Comparison of ENCODE assay signal across 23 cellular contexts in genomic region chr4:148813289-148813688, GRCh38.
A peak's percentile ranks its signal among the peaks of the same experiment; 100 is the strongest.
DNase-seq lines count a peak whose midpoint lies in the region; ATAC-seq, FAIRE-seq and TF ChIP-seq lines count a peak whose summit lies in the region.
"Had no signal": no experiment of that assay in that cellular context is flagged by ENCODE, and none has a peak within 500 bp of the region (broad histone marks: within the 10 kb centered on the region; RNA-seq: fewer than 3 reads in every experiment).

No MANE protein-coding gene starts in this region.

- H3K9me3 Mint-ChIP-seq in MCF 10A (ENCODE audit: unreplicated experiment): no peaks in the 10 kb centered on the region

- no peaks in the 10 kb centered on the region for H3K79me1 ChIP-seq in mesenchymal stem cell (replicated peaks; ENCODE audit: low read length, poor library complexity, severe bottlenecking)

- H2BK5ac ChIP-seq in mesenchymal stem cell (ENCODE audit: low read depth, low read length, poor library complexity, severe bottlenecking): no peak overlapping the region

- H3K27me3 ChIP-seq in breast epithelium: no peaks in the 10 kb centered on the region
- H3K27me3 ChIP-seq in GM12878 (replicated peaks in 1 of 2; ENCODE audit: control insufficient read depth in 2 of 2, insufficient read depth in 2 of 2, low read length in 1 of 2): no peaks in the 10 kb centered on the region
- H3K27me3 ChIP-seq in foreskin keratinocyte: no peaks in the 10 kb centered on the region
- no peaks in the 10 kb centered on the region for H3K27me3 ChIP-seq in sigmoid colon
- H3K27me3 ChIP-seq in mesenchymal stem cell (ENCODE audit: control insufficient read depth in 1 of 2, insufficient read depth in 1 of 2, low read length in 2 of 2): no peaks in the 10 kb centered on the region
- H3K27me3 ChIP-seq: BLaER1 had no signal

- TF ChIP-seq EP300 in GM12878 (IDR thresholded peaks at IDR 0.05; ENCODE audit: borderline replicate concordance in 1 of 2, control insufficient read depth in 1 of 2, low read depth in 2 of 2, low read length in 2 of 2) (no peak), sigmoid colon (IDR thresholded peaks at IDR 0.05) (no peak)

- H3K4me2 ChIP-seq in GM12878 (ENCODE audit: control insufficient read depth, insufficient read depth): no peak overlapping the region
- H3K4me2 ChIP-seq in mesenchymal stem cell (ENCODE audit: low read length, poor library complexity, severe bottlenecking): no peak overlapping the region
- H3K4me2 ChIP-seq: A549, BLaER1 had no signal

- H3K4me1 ChIP-seq in breast epithelium (no peaks in the 10 kb centered on the region), GM12878 (ENCODE audit: control insufficient read depth, insufficient read depth, low read length) (no peaks in the 10 kb centered on the region), foreskin keratinocyte (peaks cover 15% of the 10 kb centered on the region), sigmoid colon (no peaks in the 10 kb centered on the region), mesenchymal stem cell (ENCODE audit: control insufficient read depth, insufficient read depth, low read depth, low read length) (no peaks in the 10 kb centered on the region)
- H3K4me1 ChIP-seq: A549, BE2C, BLaER1, Caco-2 had no signal

- POLR2A ChIA-PET in MCF 10A (lab: Yijun Ruan, JAX) (interaction anchor here (0.9 to 2.3 kb wide), 5 partner anchors 10 to 84 kb away, joined by 3 to 6 read pairs (median 5); no protein-coding TSS in a partner anchor), GM12878 (lab: Charles Lee) (no interaction called here)

- H3K4ac ChIP-seq in mesenchymal stem cell (ENCODE audit: low read depth in 1 of 2, low read length in 2 of 2): no peak overlapping the region

- RAD21 ChIA-PET in GM12878 (lab: Charles Lee; ENCODE audit: unreplicated experiment): no interaction called here

- no peak overlapping the region for H2BK120ac ChIP-seq in mesenchymal stem cell (ENCODE audit: low read depth, low read length)

- no peak for TF ChIP-seq RAD21 in GM12878 (IDR thresholded peaks at IDR 0.05; ENCODE audit: insufficient read depth, low read depth, low read length)

- H3K36me3 ChIP-seq in breast epithelium (no peaks in the 10 kb centered on the region), GM12878 (ENCODE audit: control insufficient read depth in 2 of 2, insufficient read depth in 2 of 2, low read length in 1 of 2) (no peaks in the 10 kb centered on the region), sigmoid colon (no peaks in the 10 kb centered on the region), mesenchymal stem cell (ENCODE audit: control insufficient read depth in 1 of 2, insufficient read depth in 2 of 2, low read depth in 1 of 2, low read length in 2 of 2) (no peaks in the 10 kb centered on the region)
- H3K36me3 ChIP-seq: BE2C, BLaER1 had no signal

- no peak overlapping the region for H3K4me3 Mint-ChIP-seq in MCF 10A (ENCODE audit: unreplicated experiment)
- H3K4me3 Mint-ChIP-seq: CD14-positive monocyte; CD4-positive, CD25-positive, alpha-beta regulatory T cell; CD8-positive, alpha-beta T cell had no signal

- no peak for TF ChIP-seq CTCF in breast epithelium (IDR thresholded peaks at IDR 0.05)
- TF ChIP-seq CTCF in MCF 10A (IDR thresholded peaks at IDR 0.05; ENCODE audit: unreplicated experiment): no peak
- TF ChIP-seq CTCF in GM12878 (IDR thresholded peaks at IDR 0.05 in 2 of 3, conservative IDR thresholded peaks at IDR 0.05 in 1 of 3; ENCODE audit: control insufficient read depth in 2 of 3, extremely low read depth in 1 of 3, insufficient read depth in 1 of 3, low read depth in 3 of 3, low read length in 3 of 3): no peak
- no peak for TF ChIP-seq CTCF in foreskin keratinocyte (conservative IDR thresholded peaks at IDR 0.05)
- no peak for TF ChIP-seq CTCF in sigmoid colon (IDR thresholded peaks at IDR 0.05)

- no peak for FAIRE-seq in GM12878 (lab: Jason Lieb, UNC)
- FAIRE-seq: A549, D721Med, G401.6, GM12892, GM19239 had no signal

- H3K4me3 ChIP-seq in breast epithelium (no peak overlapping the region), GM12878 (no peak overlapping the region), sigmoid colon (no peak overlapping the region), mesenchymal stem cell (ENCODE audit: insufficient read depth in 1 of 2, low read depth in 1 of 2, low read length in 2 of 2) (no peak overlapping the region)
- H3K4me3 ChIP-seq: A549, BLaER1 had no signal

- H2AFZ ChIP-seq in GM12878 (ENCODE audit: control insufficient read depth, low read depth, low read length) (no peak overlapping the region), mesenchymal stem cell (ENCODE audit: low read depth, low read length) (no peak overlapping the region)

- H3K18ac ChIP-seq in mesenchymal stem cell (ENCODE audit: low read depth in 1 of 2, low read length in 2 of 2): no peak overlapping the region

- BruUV-seq in MCF 10A (replicated peaks; lab: Mats Ljungman, UMichigan) (no TSS peak), GM12878 (replicated peaks; lab: Mats Ljungman, UMichigan) (no TSS peak)

- DNase-seq in breast epithelium (ENCODE audit: low spot score in 2 of 2) (no peak), MCF 10A (ENCODE audit: unreplicated experiment) (no peak), GM12878 (ENCODE audit: low read depth, low spot score) (no peak), foreskin keratinocyte (peak in 1 of 2 donors; percentile 34), NCI-H2029 (lab: John Stamatoyannopoulos, UW) (no peak), sigmoid colon (no peak), mesenchymal stem cell (no peak)
- DNase-seq: AML-193; BE2C; C1 segment of cervical spinal cord; Caco-2; CD4-positive, CD25-positive, alpha-beta regulatory T cell; CD8-positive, alpha-beta T cell; DMS79 treated with DMSO at 0.1 percent for 48 hours; GF-D8 had no signal

- H4K8ac ChIP-seq in mesenchymal stem cell (ENCODE audit: low read length): no peak overlapping the region

- H2AK5ac ChIP-seq in mesenchymal stem cell (ENCODE audit: low read length, severe bottlenecking): no peak overlapping the region

- in situ Hi-C loops in GM12878 (cut with MboI): no loop called here

- H3K27me3 Mint-ChIP-seq in MCF 10A (ENCODE audit: insufficient read depth, unreplicated experiment): no peaks in the 10 kb centered on the region

- H4K20me1 ChIP-seq in GM12878 (ENCODE audit: control insufficient read depth, insufficient read depth): no peaks in the 10 kb centered on the region
- H4K20me1 ChIP-seq: BLaER1 had no signal

- ATAC-seq in GM12878 (no peak), foreskin keratinocyte (peak; percentile 23)
- ATAC-seq: A549; CD8-positive, alpha-beta T cell had no signal

- H2BK12ac ChIP-seq in mesenchymal stem cell (ENCODE audit: low read length in 2 of 2): no peak overlapping the region

- H3K23ac ChIP-seq in mesenchymal stem cell (ENCODE audit: low read length in 2 of 2): no peak overlapping the region

- no peak overlapping the region for H4K91ac ChIP-seq in mesenchymal stem cell (ENCODE audit: low read length)

- H3K4me1 Mint-ChIP-seq in MCF 10A (ENCODE audit: insufficient read depth, unreplicated experiment): peaks cover 21% of the 10 kb centered on the region
- H3K4me1 Mint-ChIP-seq: CD14-positive monocyte; CD4-positive, CD25-positive, alpha-beta regulatory T cell had no signal

- no peaks in the 10 kb centered on the region for H3K79me2 ChIP-seq in GM12878 (ENCODE audit: control insufficient read depth, insufficient read depth, low read length)

- no peak overlapping the region for H3K27ac Mint-ChIP-seq in MCF 10A (ENCODE audit: low read depth, unreplicated experiment)
- H3K27ac Mint-ChIP-seq: CD14-positive monocyte; CD4-positive, CD25-positive, alpha-beta regulatory T cell; CD8-positive, alpha-beta T cell had no signal

- H3K9ac ChIP-seq in GM12878 (ENCODE audit: control insufficient read depth, insufficient read depth, low read length) (no peak overlapping the region), mesenchymal stem cell (ENCODE audit: low read length) (no peak overlapping the region)
- H3K9ac ChIP-seq: BLaER1 had no signal

- no peak overlapping the region for H3K14ac ChIP-seq in mesenchymal stem cell (ENCODE audit: low read length in 2 of 2)

- CTCF ChIA-PET in MCF 10A (lab: Yijun Ruan, JAX): interaction anchor here (1.1 kb wide), 1 partner anchor 11 kb away, joined by 4 read pairs; no protein-coding TSS in a partner anchor
- CTCF ChIA-PET in GM12878 (lab: Yijun Ruan, JAX): no interaction called here

- H2BK15ac ChIP-seq in mesenchymal stem cell (ENCODE audit: low read depth, poor library complexity, severe bottlenecking): no peak overlapping the region

- H3K27ac ChIP-seq in breast epithelium (peak overlapping the region; percentile 60 to 62), GM12878 (ENCODE audit: control insufficient read depth, insufficient read depth) (no peak overlapping the region), foreskin keratinocyte (peak overlapping the region; percentile 12), sigmoid colon (no peak overlapping the region), mesenchymal stem cell (ENCODE audit: low read length, poor library complexity, severe bottlenecking) (no peak overlapping the region)
- H3K27ac ChIP-seq: 22Rv1, A549, BLaER1 had no signal

- TF ChIP-seq POLR2A in breast epithelium (IDR thresholded peaks at IDR 0.05) (no peak), GM12878 (IDR thresholded peaks at IDR 0.05; ENCODE audit: low read depth, low read length) (no peak), sigmoid colon (IDR thresholded peaks at IDR 0.05) (no peak)

- no peaks in the 10 kb centered on the region for H3K36me3 Mint-ChIP-seq in MCF 10A (ENCODE audit: insufficient read depth, unreplicated experiment)
- H3K36me3 Mint-ChIP-seq: CD14-positive monocyte; CD4-positive, CD25-positive, alpha-beta regulatory T cell; CD8-positive, alpha-beta T cell had no signal

- SMC1A ChIA-PET in GM12878 (lab: Charles Lee; ENCODE audit: uncharacterized antibody, unreplicated experiment): no interaction called here

- H3K9me3 ChIP-seq in breast epithelium (no peaks in the 10 kb centered on the region), GM12878 (replicated peaks; ENCODE audit: control insufficient read depth, insufficient read depth, low read length) (no peaks in the 10 kb centered on the region), sigmoid colon (no peaks in the 10 kb centered on the region), mesenchymal stem cell (ENCODE audit: control insufficient read depth, low read length) (peaks cover 20% of the 10 kb centered on the region)
- H3K9me3 ChIP-seq: A549, BE2C, BLaER1, Caco-2 had no signal

- intact Hi-C loops in breast epithelium (cut with DNase I; ENCODE audit: low total_unique reads): no loop called here
- intact Hi-C loops in MCF 10A (cut with micrococcal nuclease): no loop called here
- intact Hi-C loops in GM12878 (cut with micrococcal nuclease; ENCODE audit: unreplicated experiment): no loop called here
- intact Hi-C loops in sigmoid colon (cut with DNase I): no loop called here

Comparison
In these comparisons a context has a peak if more than half of its experiments do, and no peak if none do; other contexts are left out.
1. H3K27ac ChIP-seq: peak in breast epithelium (2 of 2) and foreskin keratinocyte (single experiment); none in GM12878 (single experiment), sigmoid colon (0 of 4) and mesenchymal stem cell (single experiment).